15 cellular contexts compared by ENCODE assay signal in the genomic region with DNA sequence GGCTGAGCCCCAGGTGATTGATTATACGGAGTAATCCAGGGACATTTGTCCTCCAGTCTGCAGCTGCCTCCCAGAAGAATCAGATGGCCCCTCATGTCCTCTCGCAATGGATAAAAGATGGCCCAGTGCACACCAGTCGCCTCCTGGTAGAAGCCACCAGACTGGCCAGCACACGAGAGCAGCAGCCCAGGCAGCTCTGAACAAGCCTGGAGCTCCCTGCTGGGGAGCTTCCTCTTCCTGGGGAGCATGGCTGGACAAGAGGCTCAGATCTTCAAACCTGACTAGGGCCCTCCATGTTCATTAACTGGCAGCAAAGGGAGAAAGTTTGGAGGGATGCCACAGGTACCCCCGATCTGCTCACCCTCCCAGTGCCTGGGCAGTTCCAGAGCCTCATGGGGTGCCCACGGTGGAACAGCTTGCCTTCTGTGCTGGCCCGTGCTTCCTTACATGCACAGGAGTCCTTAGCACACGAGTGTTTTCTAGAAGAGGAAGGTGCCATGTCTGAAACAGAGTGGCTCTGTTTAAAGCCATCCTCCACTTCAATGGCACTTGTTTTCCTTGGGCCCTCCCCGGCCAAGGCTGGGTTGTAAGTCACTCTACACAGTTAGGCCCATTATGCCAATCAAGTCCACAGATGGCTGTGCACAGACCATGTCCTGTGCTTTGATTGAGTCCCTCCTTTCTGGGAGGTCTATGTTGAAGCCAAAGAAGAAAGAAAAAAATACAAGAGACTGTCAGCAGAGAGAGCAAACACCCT.
A peak's percentile ranks its signal among the peaks of the same experiment; 100 is the strongest.
DNase-seq lines count a peak whose midpoint lies in the region; ATAC-seq and TF ChIP-seq lines count a peak whose summit lies in the region.
"Had no signal": no experiment of that assay in that cellular context is flagged by ENCODE, and none has a peak within 500 bp of the region (broad histone marks: within the 10 kb centered on the region; RNA-seq: fewer than 3 reads in every experiment).

No MANE protein-coding gene starts in this region.

- POLR2A ChIA-PET in CD8-positive, alpha-beta memory T cell (lab: Charles Lee): no interaction called here
- POLR2A ChIA-PET in HEK293 (lab: Yijun Ruan, JAX) (no interaction called here), A673 (lab: Charles Lee; ENCODE audit: low non-redundant PET) (no interaction called here)

- peaks cover 10% of the 10 kb centered on the region for H3K4me1 ChIP-seq in CD8-positive, alpha-beta memory T cell (ENCODE audit: insufficient read depth, low read length)
- H3K4me1 ChIP-seq in HEK293 (ENCODE audit: control insufficient read depth, insufficient read depth, low read length) (peaks cover 2% of the 10 kb centered on the region; the same call in 1 of the 2 replicates), tibial artery (peaks cover 0 to 20% (median 6%) of the 10 kb centered on the region in 4 donors), A673 (ENCODE audit: insufficient read depth, low read length, poor library complexity, severe bottlenecking) (no peaks in the 10 kb centered on the region)
- H3K4me1 ChIP-seq: prostate gland had no signal

- ATAC-seq in activated T-helper 17 cell treated with anti-CD3 and anti-CD28 coated beads, Interleukin-2, amount 50 U/mL, for 72 hours (replicated peaks): no peak

- H3K36me3 Mint-ChIP-seq in CD8-positive, alpha-beta memory T cell: peaks cover 12 to 99% (median 18%) of the 10 kb centered on the region in 3 donors
- H3K36me3 Mint-ChIP-seq in activated T-helper 17 cell treated with anti-CD3 and anti-CD28 coated beads, Interleukin-2, amount 50 U/mL, for 72 hours (ENCODE audit: low read depth): peaks cover 100% of the 10 kb centered on the region
- peaks cover 13% of the 10 kb centered on the region for H3K36me3 Mint-ChIP-seq in neural crest cell (ENCODE audit: low read depth)

- peak overlapping the region in 4 of 7 donors; percentile 6 to 34 (median 12) for H3K4me3 Mint-ChIP-seq in CD8-positive, alpha-beta memory T cell
- H3K4me3 Mint-ChIP-seq in activated T-helper 17 cell treated with anti-CD3 and anti-CD28 coated beads, Interleukin-2, amount 50 U/mL, for 72 hours: no peak overlapping the region
- no peak overlapping the region for H3K4me3 Mint-ChIP-seq in neural crest cell

- no peaks in the 10 kb centered on the region for H3K9me3 Mint-ChIP-seq in CD8-positive, alpha-beta memory T cell
- no peaks in the 10 kb centered on the region for H3K9me3 Mint-ChIP-seq in activated T-helper 17 cell treated with anti-CD3 and anti-CD28 coated beads, Interleukin-2, amount 50 U/mL, for 72 hours
- H3K9me3 Mint-ChIP-seq in neural crest cell: no peaks in the 10 kb centered on the region
- H3K9me3 Mint-ChIP-seq: activated T-helper 2 cell treated with anti-CD3 and anti-CD28 coated beads, Interferon-gamma antibody, Interleukin-2, Interleukin-4, amounts not matched to agents 10 μg/mL and 5 μg/mL and 100 μg/mL, durations not matched to agents 14 hours and 24 hours and 36 hours had no signal

- H3K27me3 ChIP-seq in CD8-positive, alpha-beta memory T cell (ENCODE audit: insufficient read depth, low read length, poor library complexity, severe bottlenecking): no peaks in the 10 kb centered on the region
- H3K27me3 ChIP-seq in tibial artery (no peaks in the 10 kb centered on the region), A673 (replicated peaks; ENCODE audit: insufficient read depth, low read depth, low read length, poor library complexity) (no peaks in the 10 kb centered on the region)
- H3K27me3 ChIP-seq: brain microvascular endothelial cell had no signal

- H3K27me3 Mint-ChIP-seq in CD8-positive, alpha-beta memory T cell: peaks cover 0 to 1% of the 10 kb centered on the region in 2 donors
- H3K27me3 Mint-ChIP-seq in activated T-helper 17 cell treated with anti-CD3 and anti-CD28 coated beads, Interleukin-2, amount 50 U/mL, for 72 hours: no peaks in the 10 kb centered on the region
- H3K27me3 Mint-ChIP-seq in neural crest cell (ENCODE audit: low read depth): no peaks in the 10 kb centered on the region

- intact Hi-C loops in tibial artery (cut with DNase I; ENCODE audit: low total_unique reads) (no loop called here), A673 (cut with micrococcal nuclease; ENCODE audit: unreplicated experiment) (no loop called here)

- CTCF ChIA-PET in CD8-positive, alpha-beta memory T cell (lab: Charles Lee): interaction anchor here (1.1 kb wide), 1 partner anchor 119 kb away, joined by 3 read pairs; no protein-coding TSS in a partner anchor
- CTCF ChIA-PET in HEK293 (lab: Yijun Ruan, JAX): interaction anchor here (0.5 to 4.2 kb wide), 2 partner anchors 11 to 46 kb away, joined by 3 to 16 read pairs; no protein-coding TSS in a partner anchor
- CTCF ChIA-PET in A673 (lab: Charles Lee): no interaction called here

- no TSS peak for BruUV-seq in A673 (replicated peaks; lab: Mats Ljungman, UMichigan)

- H3K4me3 ChIP-seq in CD8-positive, alpha-beta memory T cell (ENCODE audit: low read length): no peak overlapping the region
- no peak overlapping the region for H3K4me3 ChIP-seq in HEK293 (ENCODE audit: low read depth, low read length)
- no peak overlapping the region for H3K4me3 ChIP-seq in tibial artery
- H3K4me3 ChIP-seq in A673 (ENCODE audit: low read depth, low read length, poor library complexity, severe bottlenecking): no peak overlapping the region
- H3K4me3 ChIP-seq: GM23248, prostate gland had no signal

- H3K27ac ChIP-seq in CD8-positive, alpha-beta memory T cell (ENCODE audit: low read depth, low read length): peak overlapping the region; percentile 6
- H3K27ac ChIP-seq in HEK293 (ENCODE audit: extremely low read depth, low read depth, low read length) (no peak overlapping the region), tibial artery (no peak overlapping the region), A673 (ENCODE audit: low read depth, low read length, poor library complexity, severe bottlenecking) (no peak overlapping the region)
- H3K27ac ChIP-seq: brain microvascular endothelial cell, GM23248, prostate gland had no signal

- H3K27ac Mint-ChIP-seq in CD8-positive, alpha-beta memory T cell: peak overlapping the region; percentile 17 to 98 (median 89)
- peak overlapping the region; percentile 86 for H3K27ac Mint-ChIP-seq in activated T-helper 17 cell treated with anti-CD3 and anti-CD28 coated beads, Interleukin-2, amount 50 U/mL, for 72 hours
- H3K27ac Mint-ChIP-seq in neural crest cell (ENCODE audit: unreplicated experiment): peak overlapping the region; percentile 94

- peaks cover 50% of the 10 kb centered on the region for H3K36me3 ChIP-seq in CD8-positive, alpha-beta memory T cell (ENCODE audit: insufficient read depth, low read length)
- H3K36me3 ChIP-seq in HEK293 (ENCODE audit: control insufficient read depth in 2 of 2, insufficient read depth in 1 of 2, low read length in 2 of 2) (peaks cover 0 to 78% of the 10 kb centered on the region in 2 experiments; a peak in 2 of 3 replicates), tibial artery (peaks cover 66 to 87% (median 83%) of the 10 kb centered on the region in 3 donors), A673 (ENCODE audit: insufficient read depth, low read length, poor library complexity, severe bottlenecking) (peaks cover 8% of the 10 kb centered on the region)
- H3K36me3 ChIP-seq: prostate gland had no signal

- peaks cover 22 to 39% (median 38%) of the 10 kb centered on the region in 3 donors for H3K4me1 Mint-ChIP-seq in CD8-positive, alpha-beta memory T cell
- peaks cover 10% of the 10 kb centered on the region for H3K4me1 Mint-ChIP-seq in activated T-helper 17 cell treated with anti-CD3 and anti-CD28 coated beads, Interleukin-2, amount 50 U/mL, for 72 hours
- peaks cover 23% of the 10 kb centered on the region for H3K4me1 Mint-ChIP-seq in neural crest cell

- H3K9me3 ChIP-seq in CD8-positive, alpha-beta memory T cell (ENCODE audit: low read length): no peaks in the 10 kb centered on the region
- H3K9me3 ChIP-seq in HEK293 (ENCODE audit: control insufficient read depth, insufficient read depth, low read depth, low read length) (no peaks in the 10 kb centered on the region), tibial artery (no peaks in the 10 kb centered on the region), A673 (ENCODE audit: low read depth, low read length, poor library complexity, severe bottlenecking) (no peaks in the 10 kb centered on the region)
- H3K9me3 ChIP-seq: prostate gland had no signal

- DNase-seq in CD8-positive, alpha-beta memory T cell: no peak
- DNase-seq in neural crest cell (ENCODE audit: low read depth, low spot score): no peak
- DNase-seq in tibial artery: no peak
- no peak for DNase-seq in central memory CD4-positive, alpha-beta T cell
- DNase-seq in A673 (ENCODE audit: low spot score): no peak
- DNase-seq: brain microvascular endothelial cell; GM23248; IMR-90; NCI-H146; NCI-H524 treated with DMSO at 0.1 percent for 48 hours; stimulated activated CD4-positive, alpha-beta T cell treated with anti-CD3 and anti-CD28 coated beads, Interleukin-4, amount 100 ng/mL, for 1 hour had no signal

- TF ChIP-seq CTCF in HEK293 (tag by site-specific recombination; IDR thresholded peaks at IDR 0.05) (no peak), neural crest cell (conservative IDR thresholded peaks at IDR 0.05) (no peak), tibial artery (IDR thresholded peaks at IDR 0.05) (no peak), A673 (conservative IDR thresholded peaks at IDR 0.05; ENCODE audit: low read depth, low read length) (no peak)

TF ChIP-seq in HEK293, 187 proteins besides CTCF, POLR2A, EP300 and RAD21 (continues in another document):
- no peak for TF ChIP-seq ZNF777 (tag by site-specific recombination; IDR thresholded peaks at IDR 0.05; ENCODE audit: borderline replicate concordance)
- TF ChIP-seq GLI2 (tag by site-specific recombination; IDR thresholded peaks at IDR 0.05; ENCODE audit: borderline replicate concordance, low read depth): no peak
- TF ChIP-seq ZNF248 (tag by site-specific recombination; IDR thresholded peaks at IDR 0.05): no peak
- no peak for TF ChIP-seq ZNF202 (tag by site-specific recombination; IDR thresholded peaks at IDR 0.05; ENCODE audit: borderline replicate concordance)
- TF ChIP-seq, protein P1, sequence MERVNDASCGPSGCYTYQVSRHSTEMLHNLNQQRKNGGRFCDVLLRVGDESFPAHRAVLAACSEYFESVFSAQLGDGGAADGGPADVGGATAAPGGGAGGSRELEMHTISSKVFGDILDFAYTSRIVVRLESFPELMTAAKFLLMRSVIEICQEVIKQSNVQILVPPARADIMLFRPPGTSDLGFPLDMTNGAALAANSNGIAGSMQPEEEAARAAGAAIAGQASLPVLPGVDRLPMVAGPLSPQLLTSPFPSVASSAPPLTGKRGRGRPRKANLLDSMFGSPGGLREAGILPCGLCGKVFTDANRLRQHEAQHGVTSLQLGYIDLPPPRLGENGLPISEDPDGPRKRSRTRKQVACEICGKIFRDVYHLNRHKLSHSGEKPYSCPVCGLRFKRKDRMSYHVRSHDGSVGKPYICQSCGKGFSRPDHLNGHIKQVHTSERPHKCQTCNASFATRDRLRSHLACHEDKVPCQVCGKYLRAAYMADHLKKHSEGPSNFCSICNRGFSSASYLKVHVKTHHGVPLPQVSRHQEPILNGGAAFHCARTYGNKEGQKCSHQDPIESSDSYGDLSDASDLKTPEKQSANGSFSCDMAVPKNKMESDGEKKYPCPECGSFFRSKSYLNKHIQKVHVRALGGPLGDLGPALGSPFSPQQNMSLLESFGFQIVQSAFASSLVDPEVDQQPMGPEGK (tag by site-specific recombination; IDR thresholded peaks at IDR 0.05): no peak
- 0 out of 2 replicates have a peak, but pooled peaks have one; percentile 36 for TF ChIP-seq ZIC2 (tag by site-specific recombination; IDR thresholded peaks at IDR 0.05)

Comparison
In these comparisons a context has a peak if more than half of its experiments do, and no peak if none do; other contexts are left out.
1. H3K4me3 Mint-ChIP-seq: peak in CD8-positive, alpha-beta memory T cell (4 of 7); none in activated T-helper 17 cell treated with anti-CD3 and anti-CD28 coated beads, Interleukin-2, amount 50 U/mL, for 72 hours (single experiment) and neural crest cell (single experiment).
2. Peak in every context shown above with its lines, with median percentiles within 50 percentile points of each other: H3K27ac Mint-ChIP-seq.